1 cellular context compared by ENCODE assay signal in the genomic region with DNA sequence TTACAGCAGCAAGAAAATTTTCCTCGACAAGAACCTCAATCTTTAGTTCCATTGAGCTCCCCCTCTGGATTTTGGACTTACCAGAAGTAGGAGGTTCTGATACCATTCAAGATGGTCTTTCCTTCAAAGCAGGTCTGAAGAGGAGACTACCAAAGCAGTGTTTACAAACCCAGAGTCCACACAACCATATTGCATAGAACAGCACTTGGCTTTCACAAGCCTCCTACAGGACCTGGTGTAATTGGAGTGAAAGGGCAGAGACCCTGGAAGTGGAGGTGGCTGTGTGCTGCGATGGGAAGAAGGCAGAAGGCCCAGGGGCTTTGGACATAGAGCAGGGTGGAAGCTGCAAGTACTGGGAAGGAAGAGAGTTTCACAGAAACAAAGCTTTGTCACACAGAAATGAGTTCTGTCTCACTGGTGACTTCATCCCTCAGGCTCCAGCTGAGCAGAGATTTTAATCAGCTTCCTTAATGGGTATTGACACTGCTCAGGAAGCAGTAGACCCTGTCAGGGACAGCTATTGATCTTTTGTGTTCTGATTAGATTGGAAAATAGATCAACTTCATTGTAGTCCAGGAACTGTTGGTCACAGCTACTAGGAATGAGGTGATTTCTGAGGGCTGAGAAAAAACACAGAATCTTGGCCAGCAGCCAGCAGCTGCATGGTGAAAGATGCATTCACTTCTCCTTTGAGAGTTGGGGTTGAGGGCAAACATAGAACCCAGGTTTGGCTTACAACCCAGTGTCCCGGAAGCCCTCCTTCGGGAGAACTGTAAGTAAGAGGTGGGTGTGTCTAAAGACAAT.
TF ChIP-seq lines count a peak whose summit lies in the region.

No MANE protein-coding gene starts in this region.

TF ChIP-seq in SK-N-SH, 30 proteins besides CTCF, POLR2A, EP300 and RAD21 (continued from another document):
- TF ChIP-seq, protein P1, sequence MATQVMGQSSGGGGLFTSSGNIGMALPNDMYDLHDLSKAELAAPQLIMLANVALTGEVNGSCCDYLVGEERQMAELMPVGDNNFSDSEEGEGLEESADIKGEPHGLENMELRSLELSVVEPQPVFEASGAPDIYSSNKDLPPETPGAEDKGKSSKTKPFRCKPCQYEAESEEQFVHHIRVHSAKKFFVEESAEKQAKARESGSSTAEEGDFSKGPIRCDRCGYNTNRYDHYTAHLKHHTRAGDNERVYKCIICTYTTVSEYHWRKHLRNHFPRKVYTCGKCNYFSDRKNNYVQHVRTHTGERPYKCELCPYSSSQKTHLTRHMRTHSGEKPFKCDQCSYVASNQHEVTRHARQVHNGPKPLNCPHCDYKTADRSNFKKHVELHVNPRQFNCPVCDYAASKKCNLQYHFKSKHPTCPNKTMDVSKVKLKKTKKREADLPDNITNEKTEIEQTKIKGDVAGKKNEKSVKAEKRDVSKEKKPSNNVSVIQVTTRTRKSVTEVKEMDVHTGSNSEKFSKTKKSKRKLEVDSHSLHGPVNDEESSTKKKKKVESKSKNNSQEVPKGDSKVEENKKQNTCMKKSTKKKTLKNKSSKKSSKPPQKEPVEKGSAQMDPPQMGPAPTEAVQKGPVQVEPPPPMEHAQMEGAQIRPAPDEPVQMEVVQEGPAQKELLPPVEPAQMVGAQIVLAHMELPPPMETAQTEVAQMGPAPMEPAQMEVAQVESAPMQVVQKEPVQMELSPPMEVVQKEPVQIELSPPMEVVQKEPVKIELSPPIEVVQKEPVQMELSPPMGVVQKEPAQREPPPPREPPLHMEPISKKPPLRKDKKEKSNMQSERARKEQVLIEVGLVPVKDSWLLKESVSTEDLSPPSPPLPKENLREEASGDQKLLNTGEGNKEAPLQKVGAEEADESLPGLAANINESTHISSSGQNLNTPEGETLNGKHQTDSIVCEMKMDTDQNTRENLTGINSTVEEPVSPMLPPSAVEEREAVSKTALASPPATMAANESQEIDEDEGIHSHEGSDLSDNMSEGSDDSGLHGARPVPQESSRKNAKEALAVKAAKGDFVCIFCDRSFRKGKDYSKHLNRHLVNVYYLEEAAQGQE (IDR thresholded peaks at IDR 0.05; ENCODE audit: low read depth, low read length) = no peak
